In genomic region chr2:233193738-233194137, GRCh38 we compare ENCODE assay signal across 18 cellular contexts. TPM values are rescaled to one million over a fixed set of nuclear protein-coding genes. Genes with fewer than 3 reads are reported as not detected.
A peak's percentile ranks its signal among the peaks of the same experiment; 100 is the strongest.
DNase-seq lines count a peak whose midpoint lies in the region; ATAC-seq and TF ChIP-seq lines count a peak whose summit lies in the region.
"Had no signal": no experiment of that assay in that cellular context is flagged by ENCODE, and none has a peak within 500 bp of the region (broad histone marks: within the 10 kb centered on the region; RNA-seq: fewer than 3 reads in every experiment).

No MANE protein-coding gene starts in this region.

- H3K27ac ChIP-seq in cardiac muscle cell (peak overlapping the region; percentile 90), left ventricle myocardium inferior (replicated peaks) (no peak overlapping the region)
- no peak overlapping the region for H3K27ac ChIP-seq in CD4-positive, alpha-beta T cell (ENCODE audit: low read depth, low read length)
- H3K27ac ChIP-seq: SJCRH30 had no signal

- peak overlapping the region; percentile 5 for H3K9ac ChIP-seq in iPS-15b (ENCODE audit: low read depth, low read length)

- DNase-seq in cardiac muscle cell (ENCODE audit: low read depth in 1 of 2, low spot score in 1 of 2): peak in 1 of 2 donors; percentile 96
- DNase-seq in left ventricle myocardium inferior: no peak
- DNase-seq in T-helper 17 cell: no peak
- DNase-seq in COLO829 (ENCODE audit: low spot score): no peak
- DNase-seq in CD4-positive, alpha-beta T cell: no peak
- DNase-seq: BE2C, Caco-2, DMS 273 treated with DMSO at 0.1 percent for 48 hours, DMS79 treated with DMSO at 0.1 percent for 48 hours, IMR-90, NCI-H1417, NCI-H187, NCI-H446, OCI-M1, SJCRH30 had no signal

- intact Hi-C loops in left ventricle myocardium inferior (cut with micrococcal nuclease): no loop called here
- intact Hi-C loops in CD4-positive, alpha-beta T cell (cut with DNase I, micrococcal nuclease): no loop called here

- H3K36me3 ChIP-seq in cardiac muscle cell (no peaks in the 10 kb centered on the region), left ventricle myocardium inferior (peaks cover 16% of the 10 kb centered on the region), iPS-15b (ENCODE audit: control insufficient read depth, insufficient read depth, low read length) (no peaks in the 10 kb centered on the region)
- H3K36me3 ChIP-seq: BE2C, SJCRH30 had no signal

- H3K36me3 Mint-ChIP-seq in T-helper 17 cell (ENCODE audit: low read depth): peaks cover 20% of the 10 kb centered on the region
- H3K36me3 Mint-ChIP-seq in stimulated activated memory B cell treated with anti-CD40 and anti-IgM and Interleukin-4, amounts not matched to agents 10 μg/mL and 1 μg/mL and 100 μg/mL, for 72 hours: peaks cover 92% of the 10 kb centered on the region
- H3K36me3 Mint-ChIP-seq in CD4-positive, alpha-beta T cell (ENCODE audit: low read depth): peaks cover 98% of the 10 kb centered on the region

- no peaks in the 10 kb centered on the region for H3K9me3 ChIP-seq in cardiac muscle cell (ENCODE audit: low read depth)
- no peaks in the 10 kb centered on the region for H3K9me3 ChIP-seq in left ventricle myocardium inferior (replicated peaks)
- H3K9me3 ChIP-seq in T-helper 17 cell (ENCODE audit: control insufficient read depth, low read length, poor library complexity, severe bottlenecking): no peaks in the 10 kb centered on the region
- no peaks in the 10 kb centered on the region for H3K9me3 ChIP-seq in iPS-15b (ENCODE audit: control insufficient read depth, insufficient read depth, low read length)
- H3K9me3 ChIP-seq in CD4-positive, alpha-beta T cell (ENCODE audit: control insufficient read depth, low read length): no peaks in the 10 kb centered on the region
- H3K9me3 ChIP-seq: BE2C, Caco-2, SJCRH30 had no signal

- peaks cover 7% of the 10 kb centered on the region for H3K4me1 Mint-ChIP-seq in T-helper 17 cell
- peaks cover 51% of the 10 kb centered on the region for H3K4me1 Mint-ChIP-seq in stimulated activated memory B cell treated with anti-CD40 and anti-IgM and Interleukin-4, amounts not matched to agents 10 μg/mL and 1 μg/mL and 100 μg/mL, for 72 hours
- H3K4me1 Mint-ChIP-seq in CD4-positive, alpha-beta T cell (ENCODE audit: low read depth): no peaks in the 10 kb centered on the region

- H3K4me3 ChIP-seq in cardiac muscle cell (no peak overlapping the region), left ventricle myocardium inferior (no peak overlapping the region), iPS-15b (ENCODE audit: low read depth, low read length) (no peak overlapping the region)
- H3K4me3 ChIP-seq: SJCRH30 had no signal

- POLR2A ChIA-PET in CD4-positive, alpha-beta T cell (lab: Charles Lee): no interaction called here

- H3K27me3 ChIP-seq in cardiac muscle cell (no peaks in the 10 kb centered on the region), left ventricle myocardium inferior (ENCODE audit: low read depth) (no peaks in the 10 kb centered on the region), iPS-15b (ENCODE audit: control insufficient read depth, insufficient read depth, low read length) (no peaks in the 10 kb centered on the region)
- H3K27me3 ChIP-seq in CD4-positive, alpha-beta T cell (ENCODE audit: control insufficient read depth, insufficient read depth, low read length): no peaks in the 10 kb centered on the region
- H3K27me3 ChIP-seq: BE2C, SJCRH30 had no signal

- TF ChIP-seq CTCF in cardiac muscle cell (IDR thresholded peaks at IDR 0.05; ENCODE audit: low read depth, low read length) (no peak), left ventricle myocardium inferior (IDR thresholded peaks at IDR 0.05; ENCODE audit: borderline replicate concordance) (no peak)
- TF ChIP-seq CTCF in CD4-positive, alpha-beta T cell (IDR thresholded peaks at IDR 0.05): no peak

- H3K4me3 Mint-ChIP-seq in T-helper 17 cell: no peak overlapping the region
- no peak overlapping the region for H3K4me3 Mint-ChIP-seq in stimulated activated memory B cell treated with anti-CD40 and anti-IgM and Interleukin-4, amounts not matched to agents 10 μg/mL and 1 μg/mL and 100 μg/mL, for 72 hours
- H3K4me3 Mint-ChIP-seq in CD4-positive, alpha-beta T cell: no peak overlapping the region

- H3K27ac Mint-ChIP-seq in T-helper 17 cell: peak overlapping the region; percentile 39
- H3K27ac Mint-ChIP-seq in stimulated activated memory B cell treated with anti-CD40 and anti-IgM and Interleukin-4, amounts not matched to agents 10 μg/mL and 1 μg/mL and 100 μg/mL, for 72 hours: peak overlapping the region; percentile 49
- no peak overlapping the region for H3K27ac Mint-ChIP-seq in CD4-positive, alpha-beta T cell

- H3K9me3 Mint-ChIP-seq in stimulated activated memory B cell treated with anti-CD40 and anti-IgM and Interleukin-4, amounts not matched to agents 10 μg/mL and 1 μg/mL and 100 μg/mL, for 72 hours: no peaks in the 10 kb centered on the region
- no peaks in the 10 kb centered on the region for H3K9me3 Mint-ChIP-seq in CD4-positive, alpha-beta T cell

- H3K27me3 Mint-ChIP-seq in T-helper 17 cell: no peaks in the 10 kb centered on the region
- no peaks in the 10 kb centered on the region for H3K27me3 Mint-ChIP-seq in stimulated activated memory B cell treated with anti-CD40 and anti-IgM and Interleukin-4, amounts not matched to agents 10 μg/mL and 1 μg/mL and 100 μg/mL, for 72 hours
- no peaks in the 10 kb centered on the region for H3K27me3 Mint-ChIP-seq in CD4-positive, alpha-beta T cell

- CTCF ChIA-PET in CD4-positive, alpha-beta T cell (lab: Charles Lee): interaction anchor here (0.6 kb wide), 1 partner anchor 556 kb away, joined by 3 read pairs; no protein-coding TSS in a partner anchor

- ATAC-seq in T-helper 17 cell (no peak), HG03432 (IDR thresholded peaks at IDR 0.05; ENCODE audit: unreplicated experiment) (no peak)
- no peak for ATAC-seq in stimulated activated memory B cell treated with anti-CD40 and anti-IgM and Interleukin-4, amounts not matched to agents 10 μg/mL and 1 μg/mL and 100 μg/mL, for 72 hours
- no peak for ATAC-seq in CD4-positive, alpha-beta T cell (ENCODE audit: poor library complexity)

- H3K4me1 ChIP-seq in cardiac muscle cell (ENCODE audit: low read depth) (peaks cover 17% of the 10 kb centered on the region), left ventricle myocardium inferior (no peaks in the 10 kb centered on the region), iPS-15b (ENCODE audit: control insufficient read depth, insufficient read depth, low read length) (no peaks in the 10 kb centered on the region)
- H3K4me1 ChIP-seq: BE2C, Caco-2, SJCRH30 had no signal

RNA-seq across cellular contexts. Expression of gene ATG16L1, which starts 57.7 kb away (rescaled TPM):
- total RNA-seq in cardiac muscle cell (27.7 and 36.1 TPM in 2 replicates), left ventricle myocardium inferior (18.6 TPM), T-helper 17 cell (100 to 1,000 TPM in 1 of 2 donors, 10 to 100 TPM in 1; 87.3 to 115 TPM)
- polyA plus RNA-seq in cardiac muscle cell: 16.5 and 18.5 TPM in 2 replicates
- 100 to 1,000 TPM; 134 to 135 TPM for total RNA-seq in CD4-positive, alpha-beta T cell
